In the genomic region with DNA sequence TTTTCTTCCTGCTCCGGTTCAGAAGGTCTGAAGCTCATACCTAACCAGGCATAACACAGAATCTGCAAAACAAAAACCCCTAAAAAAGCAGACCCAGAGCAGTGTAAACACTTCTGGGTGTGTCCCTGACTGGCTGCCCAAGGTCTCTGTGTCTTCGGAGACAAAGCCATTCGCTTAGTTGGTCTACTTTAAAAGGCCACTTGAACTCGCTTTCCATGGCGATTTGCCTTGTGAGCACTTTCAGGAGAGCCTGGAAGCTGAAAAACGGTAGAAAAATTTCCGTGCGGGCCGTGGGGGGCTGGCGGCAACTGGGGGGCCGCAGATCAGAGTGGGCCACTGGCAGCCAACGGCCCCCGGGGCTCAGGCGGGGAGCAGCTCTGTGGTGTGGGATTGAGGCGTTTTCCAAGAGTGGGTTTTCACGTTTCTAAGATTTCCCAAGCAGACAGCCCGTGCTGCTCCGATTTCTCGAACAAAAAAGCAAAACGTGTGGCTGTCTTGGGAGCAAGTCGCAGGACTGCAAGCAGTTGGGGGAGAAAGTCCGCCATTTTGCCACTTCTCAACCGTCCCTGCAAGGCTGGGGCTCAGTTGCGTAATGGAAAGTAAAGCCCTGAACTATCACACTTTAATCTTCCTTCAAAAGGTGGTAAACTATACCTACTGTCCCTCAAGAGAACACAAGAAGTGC, we compare ENCODE assay signal across 8 cellular contexts. TPM values are rescaled to one million over a fixed set of nuclear protein-coding genes. Genes with fewer than 3 reads are reported as not detected.
DNase-seq lines count a peak whose midpoint lies in the region; ATAC-seq, FAIRE-seq and TF ChIP-seq lines count a peak whose summit lies in the region.

No MANE protein-coding gene starts in this region.

- H2AFZ ChIP-seq in SU-DHL-6 (ENCODE audit: low read depth, low read length, severe bottlenecking) = peak overlapping the region; percentile 45
- H2AFZ ChIP-seq in K562 (ENCODE audit: low read depth, low read length) = peak overlapping the region; percentile 27; the same call in 1 of the 2 replicates

- TF ChIP-seq EP300 in K562 (IDR thresholded peaks at IDR 0.05; ENCODE audit: low read length) = peak; percentile 31; the same call in 1 of the 2 replicates

- H3K4me1 ChIP-seq in K562 (replicated peaks in 1 of 2; ENCODE audit: control insufficient read depth in 2 of 2, insufficient read depth in 2 of 2, low read length in 2 of 2) = peaks cover 30 to 31% of the 10 kb centered on the region in 2 experiments

- FAIRE-seq in K562 (lab: Jason Lieb, UNC) = no peak

- H3K9me2 ChIP-seq in SU-DHL-6 (replicated peaks; ENCODE audit: insufficient read depth, low read length) = no peaks in the 10 kb centered on the region

- in situ Hi-C loops in KBM-7 (cut with MboI; ENCODE audit: low pct_unique_long_range_greater_than_20kb, low sequenced_read_pairs) (no loop called here), K562 (cut with MboI) (no loop called here)

- TF ChIP-seq RAD21 in K562 (CRISPR knock-in tag; conservative IDR thresholded peaks at IDR 0.05 in 1 of 2, IDR thresholded peaks at IDR 0.05 in 1 of 2) = no peak

- TF ChIP-seq CTCF in SU-DHL-6 (IDR thresholded peaks at IDR 0.05; ENCODE audit: insufficient read depth, low read length, poor library complexity, severe bottlenecking) (no peak), K562 (IDR thresholded peaks at IDR 0.05 in 2 of 3, conservative IDR thresholded peaks at IDR 0.05 in 1 of 3; ENCODE audit: insufficient read depth in 2 of 3, low read depth in 1 of 3, low read length in 3 of 3) (no peak; a peak in 1 of 6 replicates)

- peak overlapping the region; percentile 89 for H3K9ac ChIP-seq in SU-DHL-6 (ENCODE audit: low read length)
- H3K9ac ChIP-seq in K562 (ENCODE audit: insufficient read depth in 1 of 2, low read depth in 2 of 2, low read length in 2 of 2) = peak overlapping the region; percentile 93 to 100

- TSS peak; percentile 31 for BruUV-seq in K562 (replicated peaks; lab: Mats Ljungman, UMichigan)

- TF ChIP-seq POLR2A in K562 (conservative IDR thresholded peaks at IDR 0.05) = peak; percentile 11

- H3K4me3 ChIP-seq in SU-DHL-6 (ENCODE audit: insufficient read depth, low read length, poor library complexity, severe bottlenecking) (peak overlapping the region; percentile 77), K562 (peak overlapping the region; percentile 84)

- H3K4me2 ChIP-seq in SU-DHL-6 (ENCODE audit: low read depth, low read length, poor library complexity, severe bottlenecking) (peak overlapping the region; percentile 86), K562 (ENCODE audit: insufficient read depth, low read length) (peak overlapping the region; percentile 91)

- no peaks in the 10 kb centered on the region for H3K9me3 ChIP-seq in SU-DHL-6 (ENCODE audit: insufficient read depth, low read length)
- no peaks in the 10 kb centered on the region for H3K9me3 ChIP-seq in K562 (replicated peaks; ENCODE audit: control insufficient read depth, insufficient read depth, low read depth, low read length)

- ATAC-seq in K562 (0 out of 3 replicates have a peak, but pooled peaks have one; percentile 5), HG02981 (IDR thresholded peaks at IDR 0.05; ENCODE audit: unreplicated experiment) (no peak), GM19467 (IDR thresholded peaks at IDR 0.05; ENCODE audit: unreplicated experiment) (no peak)

- CTCF ChIA-PET in K562 (lab: Yijun Ruan, JAX; ENCODE audit: low intra/inter-chr PET ratio) = no interaction called here

- no peaks in the 10 kb centered on the region for H3K27me3 ChIP-seq in SU-DHL-6 (ENCODE audit: low read length)
- H3K27me3 ChIP-seq in K562 (ENCODE audit: control insufficient read depth in 2 of 2, insufficient read depth in 2 of 2, low read length in 2 of 2) = no peaks in the 10 kb centered on the region
- H3K27me3 ChIP-seq in layer of hippocampus (ENCODE audit: control insufficient read depth, insufficient read depth, low read length) = no peaks in the 10 kb centered on the region

- H3F3A ChIP-seq in SU-DHL-6 (ENCODE audit: insufficient read depth) = peaks cover 64% of the 10 kb centered on the region

- no peaks in the 10 kb centered on the region for H3K9me1 ChIP-seq in K562 (ENCODE audit: control insufficient read depth, insufficient read depth, low read length)

- POLR2A ChIA-PET in K562 (lab: Yijun Ruan, JAX) = interaction anchor here (0.6 to 27.6 kb wide), 65 partner anchors 10 to 721 kb away, joined by 3 to 2118 read pairs (median 11); partner anchors contain the start of genes CCDC85B, CDC42EP2, DPF2 and EHBP1L1

- H3K79me2 ChIP-seq in SU-DHL-6 (ENCODE audit: insufficient read depth, low read length) = peaks cover 44% of the 10 kb centered on the region
- peaks cover 95% of the 10 kb centered on the region for H3K79me2 ChIP-seq in K562 (ENCODE audit: control insufficient read depth, insufficient read depth, low read length)

- whole genome bisulfite sequencing in K562 (ENCODE audit: insufficient coverage, low coverage, missing lambda C conversion rate) = 1% methylated on average over 24 of the region's 24 CpGs

- DNase-seq in CMK (ENCODE audit: low read depth) (peak; percentile 56), KBM-7 (peak; percentile 76), K562 (ENCODE audit: extremely low read depth in 1 of 4, low spot score in 3 of 4) (peak in 2 of 4 experiments; percentile 32 to 79)
- DNase-seq in stimulated activated CD4-positive, alpha-beta T cell treated with anti-CD3 and anti-CD28 coated beads, TNF-alpha, amount 100 ng/mL, for 1 hour (ENCODE audit: low read depth in 3 of 3, low spot score in 1 of 3) = peak; percentile 33 to 47 (median 39)

- H3K36me3 ChIP-seq in SU-DHL-6 (ENCODE audit: low read length) (peaks cover 42% of the 10 kb centered on the region), K562 (ENCODE audit: control insufficient read depth, insufficient read depth, low read length) (peaks cover 42% of the 10 kb centered on the region)

- intact Hi-C loops in K562 (cut with micrococcal nuclease) = no loop called here

- H4K20me1 ChIP-seq in SU-DHL-6 (ENCODE audit: low read depth, low read length) (peaks cover 31% of the 10 kb centered on the region), K562 (replicated peaks; ENCODE audit: control insufficient read depth, insufficient read depth, low read length) (peaks cover 40% of the 10 kb centered on the region)

- H3K27ac ChIP-seq in SU-DHL-6 (ENCODE audit: low read depth, low read length) (peak overlapping the region; percentile 98), K562 (ENCODE audit: extremely low read depth, low read depth, low read length) (peak overlapping the region; percentile 99), layer of hippocampus (ENCODE audit: low read depth, low read length) (peak overlapping the region; percentile 99)

RNA-seq across cellular contexts. Expression of gene MALAT1, which starts 0.7 kb away (rescaled TPM):
- 25,088 and 54,166 TPM in 2 replicates for total RNA-seq in K562 (2011; cell fraction: chromatin; rRNA removed; ENCODE audit: low replicate concordance)
- total RNA-seq in K562 (2011; cell fraction: nucleolus; rRNA removed) = 9,055 and 12,105 TPM in 2 replicates
- 29,585 and 58,308 TPM in 2 replicates for total RNA-seq in K562 (2011; cell fraction: nucleoplasm; rRNA removed)
- 1,943 and 2,212 TPM in 2 replicates for total RNA-seq in K562 (2014; rRNA removed)
- total RNA-seq in K562 (2014; rRNA removed; fragmentation: Illumina TruSeq; extraction: Trizol) = 2,548 and 2,859 TPM in 2 replicates
- 2,437 and 2,551 TPM in 2 replicates for total RNA-seq in K562 (2015; rRNA removed; fragmentation: Illumina TruSeq; extraction: Trizol)
- 4,052 and 5,928 TPM in 2 replicates for total RNA-seq in K562 (2021)
- 980 and 1,205 TPM in 2 replicates for polyA plus RNA-seq in K562 (2011; rRNA removed)
- polyA plus RNA-seq in K562 (2011; cell fraction: cytosol; rRNA removed) = 93.6 and 371 TPM in 2 replicates
- polyA plus RNA-seq in K562 (2011; cell fraction: nucleus; rRNA removed) = 5,475 and 8,513 TPM in 2 replicates
- polyA plus RNA-seq in K562 (2012) = 1,113 and 1,346 TPM in 2 replicates
- polyA plus RNA-seq in K562 (2014; fragmentation: Illumina TruSeq; extraction: Trizol) = 363 and 398 TPM in 2 replicates
- polyA plus RNA-seq in K562 (2014; fragmentation: Nextera tagmentation; extraction: Ambion mirVana) = 1,000 to 10,000 TPM; 1,606 to 8,715 TPM
- 1,666 and 2,351 TPM in 2 replicates for polyA plus RNA-seq in K562 (2014; rRNA removed)
- 5,106 and 10,064 TPM in 2 replicates for polyA minus RNA-seq in K562 (2011; rRNA and poly(A)+ RNA removed)
- 2,869 and 5,041 TPM in 2 replicates for polyA minus RNA-seq in K562 (2011; cell fraction: cytosol; rRNA and poly(A)+ RNA removed)
- 20,177 and 33,147 TPM in 2 replicates for polyA minus RNA-seq in K562 (2011; cell fraction: nucleus; rRNA and poly(A)+ RNA removed)

RNA-seq across cellular contexts. Expression of gene SCYL1, which starts 26.7 kb away (rescaled TPM):
- 59.7 and 207 TPM in 2 replicates for total RNA-seq in K562 (2011; cell fraction: chromatin; rRNA removed; ENCODE audit: low replicate concordance)
- 125 and 130 TPM in 2 replicates for total RNA-seq in K562 (2011; cell fraction: nucleolus; rRNA removed)
- total RNA-seq in K562 (2011; cell fraction: nucleoplasm; rRNA removed) = 91.0 and 98.2 TPM in 2 replicates
- total RNA-seq in K562 (2014; rRNA removed) = 145 and 156 TPM in 2 replicates
- total RNA-seq in K562 (2014; rRNA removed; fragmentation: Illumina TruSeq; extraction: Trizol) = 14.2 and 20.2 TPM in 2 replicates
- total RNA-seq in K562 (2015; rRNA removed; fragmentation: Illumina TruSeq; extraction: Trizol) = 57.6 and 59.0 TPM in 2 replicates
- total RNA-seq in K562 (2021) = 113 and 115 TPM in 2 replicates
- 55.0 and 79.2 TPM in 2 replicates for polyA plus RNA-seq in K562 (2011; rRNA removed)
- 121 and 188 TPM in 2 replicates for polyA plus RNA-seq in K562 (2011; cell fraction: cytosol; rRNA removed)
- 124 and 172 TPM in 2 replicates for polyA plus RNA-seq in K562 (2011; cell fraction: nucleus; rRNA removed)
- 54.7 and 95.3 TPM in 2 replicates for polyA plus RNA-seq in K562 (2012)
- polyA plus RNA-seq in K562 (2014; fragmentation: Illumina TruSeq; extraction: Trizol) = 76.1 and 81.3 TPM in 2 replicates
- 1 to 10 TPM; 1.9 to 4.7 TPM for polyA plus RNA-seq in K562 (2014; fragmentation: Nextera tagmentation; extraction: Ambion mirVana)
- polyA plus RNA-seq in K562 (2014; rRNA removed) = 96.0 and 104 TPM in 2 replicates
- 27.0 and 42.0 TPM in 2 replicates for polyA minus RNA-seq in K562 (2011; rRNA and poly(A)+ RNA removed)
- 62.5 and 74.3 TPM in 2 replicates for polyA minus RNA-seq in K562 (2011; cell fraction: cytosol; rRNA and poly(A)+ RNA removed)
- 31.2 and 38.2 TPM in 2 replicates for polyA minus RNA-seq in K562 (2011; cell fraction: nucleus; rRNA and poly(A)+ RNA removed)

RNA-seq across cellular contexts. Expression of gene LTBP3, which starts 60.0 kb away (rescaled TPM):
- 78.9 and 182 TPM in 2 replicates for total RNA-seq in K562 (2011; cell fraction: chromatin; rRNA removed; ENCODE audit: low replicate concordance)
- total RNA-seq in K562 (2011; cell fraction: nucleolus; rRNA removed) = 71.7 and 81.2 TPM in 2 replicates
- total RNA-seq in K562 (2011; cell fraction: nucleoplasm; rRNA removed) = 77.2 and 120 TPM in 2 replicates
- 15.0 and 19.3 TPM in 2 replicates for total RNA-seq in K562 (2014; rRNA removed)
- 1.3 and 1.7 TPM in 2 replicates for total RNA-seq in K562 (2014; rRNA removed; fragmentation: Illumina TruSeq; extraction: Trizol)
- total RNA-seq in K562 (2015; rRNA removed; fragmentation: Illumina TruSeq; extraction: Trizol) = 3.8 and 4.4 TPM in 2 replicates
- 17.1 and 18.8 TPM in 2 replicates for total RNA-seq in K562 (2021)
- polyA plus RNA-seq in K562 (2011; rRNA removed) = 7.4 and 17.0 TPM in 2 replicates
- 13.4 and 20.3 TPM in 2 replicates for polyA plus RNA-seq in K562 (2011; cell fraction: cytosol; rRNA removed)
- 102 and 163 TPM in 2 replicates for polyA plus RNA-seq in K562 (2011; cell fraction: nucleus; rRNA removed)
- 19.2 and 25.7 TPM in 2 replicates for polyA plus RNA-seq in K562 (2012)
- polyA plus RNA-seq in K562 (2014; fragmentation: Illumina TruSeq; extraction: Trizol) = 4.8 and 6.9 TPM in 2 replicates
- polyA plus RNA-seq in K562 (2014; fragmentation: Nextera tagmentation; extraction: Ambion mirVana) = under 1 TPM; 0.06 to 0.14 TPM
- polyA plus RNA-seq in K562 (2014; rRNA removed) = 14.6 and 20.5 TPM in 2 replicates
- 6.4 and 7.8 TPM in 2 replicates for polyA minus RNA-seq in K562 (2011; rRNA and poly(A)+ RNA removed)
- 7.6 and 12.6 TPM in 2 replicates for polyA minus RNA-seq in K562 (2011; cell fraction: cytosol; rRNA and poly(A)+ RNA removed)
- polyA minus RNA-seq in K562 (2011; cell fraction: nucleus; rRNA and poly(A)+ RNA removed) = 18.2 and 23.1 TPM in 2 replicates
